Comparison of ENCODE assay signal across 1 cellular context in genomic region chr6:157531169-157531985, GRCh38.
TF ChIP-seq lines count a peak whose summit lies in the region.

No MANE protein-coding gene starts in this region.

TF ChIP-seq in HepG2, 621 proteins besides CTCF, POLR2A, EP300 and RAD21 (continued from another document and continues in another):
- TF ChIP-seq HCFC1 (IDR thresholded peaks at IDR 0.05; ENCODE audit: low read depth, low read length) (peak; percentile 33; the same call in 1 of the 2 replicates), FOXO1 (CRISPR knock-in tag; IDR thresholded peaks at IDR 0.05) (peak; percentile 99), TRIM24 (CRISPR knock-in tag; IDR thresholded peaks at IDR 0.05) (peak; percentile 81), IKZF1 (IDR thresholded peaks at IDR 0.05) (no peak), TCF7 (IDR thresholded peaks at IDR 0.05; ENCODE audit: low read depth) (peak; percentile 78; the same call in 1 of the 2 replicates), ZNF44 (CRISPR knock-in tag; IDR thresholded peaks at IDR 0.05) (peak; percentile 92), FOSL1 (CRISPR knock-in tag; IDR thresholded peaks at IDR 0.05; ENCODE audit: borderline replicate concordance) (peak; percentile 75; the same call in 1 of the 2 replicates), SIN3B (IDR thresholded peaks at IDR 0.05; ENCODE audit: low read length) (no peak), ZNF331 (CRISPR knock-in tag; IDR thresholded peaks at IDR 0.05) (peak; percentile 96), PATZ1 (CRISPR knock-in tag; IDR thresholded peaks at IDR 0.05) (peak; percentile 100), SPEN (CRISPR knock-in tag; IDR thresholded peaks at IDR 0.05; ENCODE audit: low read depth) (peak; percentile 90), ZBTB39 (CRISPR knock-in tag; IDR thresholded peaks at IDR 0.05) (peak; percentile 90; the same call in 1 of the 2 replicates), PBX3 (CRISPR knock-in tag; IDR thresholded peaks at IDR 0.05; ENCODE audit: borderline replicate concordance) (no peak), ZNF574 (CRISPR knock-in tag; IDR thresholded peaks at IDR 0.05) (peak; percentile 91), IRF1 (CRISPR knock-in tag; IDR thresholded peaks at IDR 0.05; ENCODE audit: low read depth) (peak; percentile 78), RARA (CRISPR knock-in tag; IDR thresholded peaks at IDR 0.05) (peak; percentile 94), TERF1 (CRISPR knock-in tag; IDR thresholded peaks at IDR 0.05) (no peak), HOXA5 (CRISPR knock-in tag; IDR thresholded peaks at IDR 0.05) (peak; percentile 93), CHD4 (IDR thresholded peaks at IDR 0.05; ENCODE audit: borderline replicate concordance, low read length) (peak; percentile 26), SKI (IDR thresholded peaks at IDR 0.05; ENCODE audit: partially characterized antibody) (peak; percentile 91), ZBTB44 (CRISPR knock-in tag; IDR thresholded peaks at IDR 0.05) (no peak), ZNF547 (CRISPR knock-in tag; IDR thresholded peaks at IDR 0.05) (peak; percentile 100), RBFOX2 (IDR thresholded peaks at IDR 0.05; ENCODE audit: low read depth, low read length) (peak; percentile 4; the same call in 1 of the 2 replicates), SMARCC2 (IDR thresholded peaks at IDR 0.05) (no peak; the same call in 1 of the 2 replicates), CSRNP1 (CRISPR knock-in tag; IDR thresholded peaks at IDR 0.05) (peak; percentile 85; the same call in 1 of the 2 replicates), ZNF605 (CRISPR knock-in tag; IDR thresholded peaks at IDR 0.05) (peak; percentile 98), ZSCAN9 (CRISPR knock-in tag; IDR thresholded peaks at IDR 0.05; ENCODE audit: borderline replicate concordance) (peak; percentile 75; the same call in 1 of the 2 replicates), MLXIP (CRISPR knock-in tag; IDR thresholded peaks at IDR 0.05; ENCODE audit: borderline replicate concordance) (peak; percentile 49; the same call in 1 of the 2 replicates), ZNF512B (CRISPR knock-in tag; IDR thresholded peaks at IDR 0.05; ENCODE audit: borderline replicate concordance) (peak; percentile 97), ZNF17 (CRISPR knock-in tag; IDR thresholded peaks at IDR 0.05) (no peak), ZNF225 (CRISPR knock-in tag; IDR thresholded peaks at IDR 0.05) (peak; percentile 51), MED1 (CRISPR knock-in tag; IDR thresholded peaks at IDR 0.05) (peak; percentile 99), ADNP (CRISPR knock-in tag; IDR thresholded peaks at IDR 0.05) (peak; percentile 64; the same call in 1 of the 2 replicates), TP53 (CRISPR knock-in tag; conservative IDR thresholded peaks at IDR 0.05) (peak; percentile 19; the same call in 1 of the 2 replicates)
